In genomic region chr6:101956961-101957360, GRCh38 we compare ENCODE assay signal across 22 cellular contexts.
DNase-seq lines count a peak whose midpoint lies in the region; ATAC-seq, FAIRE-seq and TF ChIP-seq lines count a peak whose summit lies in the region.
"Had no signal": no experiment of that assay in that cellular context is flagged by ENCODE, and none has a peak within 500 bp of the region (broad histone marks: within the 10 kb centered on the region; RNA-seq: fewer than 3 reads in every experiment).

No MANE protein-coding gene starts in this region.

- H3K27me3 Mint-ChIP-seq in astrocyte (ENCODE audit: low read depth, unreplicated experiment) = no peaks in the 10 kb centered on the region
- no peaks in the 10 kb centered on the region for H3K27me3 Mint-ChIP-seq in Caco-2 (ENCODE audit: insufficient read depth, unreplicated experiment)
- H3K27me3 Mint-ChIP-seq: B cell; CD4-positive, alpha-beta T cell had no signal

- H3K9me3 ChIP-seq in astrocyte (ENCODE audit: insufficient read depth, low read depth, low read length) (no peaks in the 10 kb centered on the region), right lobe of liver (no peaks in the 10 kb centered on the region), MG63 (no peaks in the 10 kb centered on the region), Caco-2 (no peaks in the 10 kb centered on the region)

- FAIRE-seq in astrocyte (lab: Jason Lieb, UNC) = no peak
- FAIRE-seq: A204.1, GM12878, GM12892, GM18507 had no signal

- WGBS in right lobe of liver (ENCODE audit: insufficient coverage, low coverage, low lambda C conversion rate, missing lambda C conversion rate) = 79% methylated on average over 2 of the region's 2 CpGs

- no peak for ATAC-seq in right lobe of liver
- ATAC-seq: CD8-positive, alpha-beta T cell; GM12878 had no signal

- H3K27ac ChIP-seq in astrocyte (ENCODE audit: low read depth, low read length) = no peak overlapping the region
- no peak overlapping the region for H3K27ac ChIP-seq in right lobe of liver
- H3K27ac ChIP-seq: BLaER1 treated with 17β-estradiol and CSF1 and Interleukin-3, amounts not matched to agents 10 nM and 100 nM; C4-2B had no signal

- no peaks in the 10 kb centered on the region for H3K27me3 ChIP-seq in astrocyte (ENCODE audit: insufficient read depth, low read length)
- H3K27me3 ChIP-seq in right lobe of liver = no peaks in the 10 kb centered on the region
- H3K27me3 ChIP-seq in MG63 = no peaks in the 10 kb centered on the region
- H3K27me3 ChIP-seq in Caco-2 (replicated peaks; ENCODE audit: control insufficient read depth, insufficient read depth, low read length) = no peaks in the 10 kb centered on the region
- H3K27me3 ChIP-seq: BLaER1 treated with 17β-estradiol and CSF1 and Interleukin-3, amounts not matched to agents 10 nM and 100 nM had no signal

- no peaks in the 10 kb centered on the region for H3K4me1 Mint-ChIP-seq in astrocyte (ENCODE audit: low read depth, unreplicated experiment)
- no peaks in the 10 kb centered on the region for H3K4me1 Mint-ChIP-seq in Caco-2 (ENCODE audit: low read depth, unreplicated experiment)
- H3K4me1 Mint-ChIP-seq: B cell had no signal

- peak; percentile 56 for DNase-seq in EH (ENCODE audit: low read depth)
- DNase-seq in NCI-H1048 (lab: John Stamatoyannopoulos, UW) = peak; percentile 73
- DNase-seq in astrocyte (ENCODE audit: low read depth) = peak; percentile 56
- peak; percentile 56 for DNase-seq in astrocyte of the hippocampus (ENCODE audit: low read depth, low spot score)
- DNase-seq in right lobe of liver = no peak
- no peak for DNase-seq in MG63
- DNase-seq in Caco-2 = no peak
- DNase-seq in glomerular visceral epithelial cell (ENCODE audit: extremely low spot score) = no peak
- DNase-seq: 8988T; ACHN; AML-193; CD4-positive, alpha-beta T cell; CD8-positive, alpha-beta T cell; DMS79 treated with DMSO at 0.1 percent for 48 hours; GDM1 had no signal

- no peak for TF ChIP-seq POLR2A in right lobe of liver (IDR thresholded peaks at IDR 0.05)

- H3K36me3 ChIP-seq in astrocyte (ENCODE audit: insufficient read depth, low read length) = no peaks in the 10 kb centered on the region
- H3K36me3 ChIP-seq in right lobe of liver = no peaks in the 10 kb centered on the region
- H3K36me3 ChIP-seq in MG63 = no peaks in the 10 kb centered on the region
- H3K36me3 ChIP-seq in Caco-2 (ENCODE audit: control insufficient read depth, insufficient read depth, low read length) = no peaks in the 10 kb centered on the region
- H3K36me3 ChIP-seq: BLaER1 treated with 17β-estradiol and CSF1 and Interleukin-3, amounts not matched to agents 10 nM and 100 nM had no signal

- H3K9me3 Mint-ChIP-seq in astrocyte (ENCODE audit: unreplicated experiment) (peaks cover 3% of the 10 kb centered on the region), Caco-2 (ENCODE audit: unreplicated experiment) (no peaks in the 10 kb centered on the region)

- TF ChIP-seq CTCF in astrocyte (IDR thresholded peaks at IDR 0.05; ENCODE audit: insufficient read depth, low read depth, low read length) (no peak), right lobe of liver (IDR thresholded peaks at IDR 0.05) (no peak), Caco-2 (IDR thresholded peaks at IDR 0.05; ENCODE audit: insufficient read depth in 1 of 2, low read depth in 1 of 2, low read length in 1 of 2, severe bottlenecking in 1 of 2, unreplicated experiment in 1 of 2) (no peak)

- POLR2A ChIA-PET in Caco-2 (lab: Charles Lee) = no interaction called here

- H3K9ac ChIP-seq in astrocyte (ENCODE audit: low read length) = no peak overlapping the region
- H3K9ac ChIP-seq: BLaER1 treated with 17β-estradiol and CSF1 and Interleukin-3, amounts not matched to agents 10 nM and 100 nM had no signal

- no peak overlapping the region for H2AFZ ChIP-seq in astrocyte (ENCODE audit: low read depth, low read length)

- no peak overlapping the region for H3K27ac Mint-ChIP-seq in astrocyte (ENCODE audit: unreplicated experiment)
- no peak overlapping the region for H3K27ac Mint-ChIP-seq in Caco-2 (ENCODE audit: unreplicated experiment)
- H3K27ac Mint-ChIP-seq: B cell; CD4-positive, alpha-beta T cell; CD8-positive, alpha-beta T cell had no signal

- H4K20me1 ChIP-seq in astrocyte (ENCODE audit: insufficient read depth, low read length) = no peaks in the 10 kb centered on the region

- no peaks in the 10 kb centered on the region for H3K79me2 ChIP-seq in astrocyte (ENCODE audit: insufficient read depth, low read length)

- H3K4me3 ChIP-seq in astrocyte (ENCODE audit: insufficient read depth, low read depth, low read length) = no peak overlapping the region
- no peak overlapping the region for H3K4me3 ChIP-seq in right lobe of liver
- H3K4me3 ChIP-seq in MG63 = no peak overlapping the region
- H3K4me3 ChIP-seq in Caco-2 (ENCODE audit: low read depth, low read length) = no peak overlapping the region
- H3K4me3 ChIP-seq: BLaER1 treated with 17β-estradiol and CSF1 and Interleukin-3, amounts not matched to agents 10 nM and 100 nM; GM12878 had no signal

- CTCF ChIA-PET in Caco-2 (lab: Charles Lee) = no interaction called here

- intact Hi-C loops in right lobe of liver (cut with DNase I) = no loop called here
- intact Hi-C loops in Caco-2 (cut with micrococcal nuclease; ENCODE audit: unreplicated experiment) = no loop called here

- H3K4me3 Mint-ChIP-seq in astrocyte (ENCODE audit: unreplicated experiment) = no peak overlapping the region
- H3K4me3 Mint-ChIP-seq in Caco-2 (ENCODE audit: unreplicated experiment) = no peak overlapping the region
- H3K4me3 Mint-ChIP-seq: B cell; CD4-positive, alpha-beta T cell; CD8-positive, alpha-beta T cell had no signal

- no peak overlapping the region for H3K4me2 ChIP-seq in astrocyte (ENCODE audit: low read length)
- H3K4me2 ChIP-seq: BLaER1 treated with 17β-estradiol and CSF1 and Interleukin-3, amounts not matched to agents 10 nM and 100 nM had no signal

- no peaks in the 10 kb centered on the region for H3K4me1 ChIP-seq in astrocyte (ENCODE audit: insufficient read depth, low read length)
- no peaks in the 10 kb centered on the region for H3K4me1 ChIP-seq in right lobe of liver
- H3K4me1 ChIP-seq in Caco-2 = no peaks in the 10 kb centered on the region
- H3K4me1 ChIP-seq: BLaER1 treated with 17β-estradiol and CSF1 and Interleukin-3, amounts not matched to agents 10 nM and 100 nM had no signal

- BruUV-seq in Caco-2 (replicated peaks; lab: Mats Ljungman, UMichigan) = no TSS peak

- H3K36me3 Mint-ChIP-seq in astrocyte (ENCODE audit: low read depth, unreplicated experiment) = no peaks in the 10 kb centered on the region
- no peaks in the 10 kb centered on the region for H3K36me3 Mint-ChIP-seq in Caco-2 (ENCODE audit: insufficient read depth, unreplicated experiment)
- H3K36me3 Mint-ChIP-seq: CD8-positive, alpha-beta T cell had no signal

Comparison
In these comparisons a context has a peak if more than half of its experiments do, and no peak if none do; other contexts are left out.
1. DNase-seq: peak in EH (single experiment), NCI-H1048 (single experiment), astrocyte (single experiment) and astrocyte of the hippocampus (single experiment); none in right lobe of liver (0 of 3), MG63 (single experiment), Caco-2 (0 of 2) and glomerular visceral epithelial cell (single experiment).